ENCODE assay signal across 10 cellular contexts in the genomic region with DNA sequence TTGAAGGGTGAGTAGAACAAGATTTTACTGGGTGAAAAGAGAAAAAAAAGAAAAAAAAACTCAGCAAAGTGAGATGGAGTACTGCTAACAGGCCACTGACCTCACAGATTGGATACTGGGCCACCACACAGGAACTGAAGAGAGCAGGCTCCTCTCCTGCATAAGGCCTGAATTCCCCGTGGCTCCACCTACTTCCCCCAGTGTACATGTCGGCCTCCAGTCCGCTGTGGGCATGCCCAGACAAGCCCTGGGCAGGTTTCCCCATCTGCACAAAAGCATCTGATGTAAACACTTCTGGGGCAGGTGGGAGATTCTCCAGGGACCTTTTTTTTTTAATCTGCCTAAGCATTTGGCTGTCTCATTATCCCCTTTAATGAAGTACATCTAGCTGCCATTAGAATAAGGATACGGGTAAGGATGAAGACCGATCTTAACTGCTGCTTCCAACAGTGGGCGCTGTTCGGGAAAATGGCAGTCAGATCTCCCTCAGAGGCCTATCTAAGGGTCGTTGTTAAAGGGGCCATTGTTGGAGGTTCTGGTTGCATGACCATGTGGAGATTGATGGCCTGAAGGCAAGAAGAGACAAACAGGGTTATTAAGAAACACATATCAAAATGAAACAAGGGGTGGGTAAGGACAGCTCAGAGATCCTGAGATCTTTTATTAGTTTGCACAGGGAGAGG. TPM values are rescaled to one million over a fixed set of nuclear protein-coding genes. Genes with fewer than 3 reads are reported as not detected.
DNase-seq lines count a peak whose midpoint lies in the region; ATAC-seq and TF ChIP-seq lines count a peak whose summit lies in the region.
"Had no signal": no experiment of that assay in that cellular context is flagged by ENCODE, and none has a peak within 500 bp of the region (broad histone marks: within the 10 kb centered on the region; RNA-seq: fewer than 3 reads in every experiment).

No MANE protein-coding gene starts in this region.

- H3K36me3 ChIP-seq in BE2C, result no peaks in the 10 kb centered on the region

- TF ChIP-seq CTCF in epithelial cell of esophagus (IDR thresholded peaks at IDR 0.05; ENCODE audit: insufficient read depth, low read depth, low read length, missing control alignments) (no peak), omental fat pad (IDR thresholded peaks at IDR 0.05) (no peak), BE2C (IDR thresholded peaks at IDR 0.05; ENCODE audit: low read depth, low read length) (no peak)

- no peaks in the 10 kb centered on the region for H3K27me3 ChIP-seq in BE2C

- ATAC-seq in GM19397 (IDR thresholded peaks at IDR 0.05; ENCODE audit: unreplicated experiment), result peak; percentile 52
- ATAC-seq in naive thymus-derived CD8-positive, alpha-beta T cell, result no peak
- ATAC-seq in sciatic nerve, result no peak
- no peak for ATAC-seq in omental fat pad (ENCODE audit: low FRiP score)

- H3K4me3 ChIP-seq in epithelial cell of esophagus (ENCODE audit: low read length) (no peak overlapping the region), BE2C (ENCODE audit: low read depth, low read length) (no peak overlapping the region)

- peaks cover 0 to 7% (median 0%) of the 10 kb centered on the region in 3 donors for H3K36me3 Mint-ChIP-seq in naive thymus-derived CD8-positive, alpha-beta T cell

- H3K9me3 ChIP-seq in BE2C, result no peaks in the 10 kb centered on the region

- POLR2A ChIA-PET in naive thymus-derived CD8-positive, alpha-beta T cell (lab: Charles Lee), result no interaction called here

- DNase-seq in DMS53 (lab: John Stamatoyannopoulos, UW), result peak; percentile 89
- peak; percentile 13 to 28 for DNase-seq in NCI-H526 (lab: John Stamatoyannopoulos, UW)
- DNase-seq in epithelial cell of esophagus (ENCODE audit: low read depth), result peak; percentile 57
- DNase-seq in naive thymus-derived CD8-positive, alpha-beta T cell, result no peak
- no peak for DNase-seq in sciatic nerve (ENCODE audit: low spot score)
- DNase-seq in omental fat pad (ENCODE audit: low spot score), result no peak
- no peak for DNase-seq in BE2C
- DNase-seq: NCI-H1694; stimulated activated naive CD4-positive, alpha-beta T cell had no signal

- peaks cover 8 to 14% (median 11%) of the 10 kb centered on the region in 5 donors for H3K27me3 Mint-ChIP-seq in naive thymus-derived CD8-positive, alpha-beta T cell

- H3K27ac Mint-ChIP-seq in naive thymus-derived CD8-positive, alpha-beta T cell, result peak overlapping the region in 1 of 10 donors; percentile 53

- intact Hi-C loops in sciatic nerve (cut with DNase I), result no loop called here

- H3K4me1 Mint-ChIP-seq in naive thymus-derived CD8-positive, alpha-beta T cell, result no peaks in the 10 kb centered on the region

- peaks cover 4 to 51% (median 26%) of the 10 kb centered on the region in 9 donors for H3K9me3 Mint-ChIP-seq in naive thymus-derived CD8-positive, alpha-beta T cell

- no peak overlapping the region for H3K4me3 Mint-ChIP-seq in naive thymus-derived CD8-positive, alpha-beta T cell

- H3K4me1 ChIP-seq in BE2C, result no peaks in the 10 kb centered on the region

RNA-seq across cellular contexts. Expression of a gene that starts 48.5 kb away (rescaled TPM):
- total RNA-seq in naive thymus-derived CD8-positive, alpha-beta T cell, result not detected
- polyA plus RNA-seq in naive thymus-derived CD8-positive, alpha-beta T cell, result not detected
- not detected for total RNA-seq in sciatic nerve
- not detected for total RNA-seq in omental fat pad
- polyA plus RNA-seq in BE2C (2012; ENCODE audit: insufficient read depth, insufficient read length, low read depth), result not detected

Comparison
In these comparisons a context has a peak if more than half of its experiments do, and no peak if none do; other contexts are left out.
1. DNase-seq: peak in DMS53 (single experiment), NCI-H526 (2 of 2) and epithelial cell of esophagus (single experiment); none in naive thymus-derived CD8-positive, alpha-beta T cell (0 of 10), sciatic nerve (single experiment), omental fat pad (single experiment) and BE2C (single experiment).